In genomic region chr3:128411574-128412064, GRCh38 we compare ENCODE assay signal across 1 cellular context.
A peak's percentile ranks its signal among the peaks of the same experiment; 100 is the strongest.
TF ChIP-seq lines count a peak whose summit lies in the region.

No MANE protein-coding gene starts in this region.

TF ChIP-seq in K562, 482 proteins besides CTCF, POLR2A, EP300 and RAD21 (continued from another document):
- TF ChIP-seq, protein P1, sequence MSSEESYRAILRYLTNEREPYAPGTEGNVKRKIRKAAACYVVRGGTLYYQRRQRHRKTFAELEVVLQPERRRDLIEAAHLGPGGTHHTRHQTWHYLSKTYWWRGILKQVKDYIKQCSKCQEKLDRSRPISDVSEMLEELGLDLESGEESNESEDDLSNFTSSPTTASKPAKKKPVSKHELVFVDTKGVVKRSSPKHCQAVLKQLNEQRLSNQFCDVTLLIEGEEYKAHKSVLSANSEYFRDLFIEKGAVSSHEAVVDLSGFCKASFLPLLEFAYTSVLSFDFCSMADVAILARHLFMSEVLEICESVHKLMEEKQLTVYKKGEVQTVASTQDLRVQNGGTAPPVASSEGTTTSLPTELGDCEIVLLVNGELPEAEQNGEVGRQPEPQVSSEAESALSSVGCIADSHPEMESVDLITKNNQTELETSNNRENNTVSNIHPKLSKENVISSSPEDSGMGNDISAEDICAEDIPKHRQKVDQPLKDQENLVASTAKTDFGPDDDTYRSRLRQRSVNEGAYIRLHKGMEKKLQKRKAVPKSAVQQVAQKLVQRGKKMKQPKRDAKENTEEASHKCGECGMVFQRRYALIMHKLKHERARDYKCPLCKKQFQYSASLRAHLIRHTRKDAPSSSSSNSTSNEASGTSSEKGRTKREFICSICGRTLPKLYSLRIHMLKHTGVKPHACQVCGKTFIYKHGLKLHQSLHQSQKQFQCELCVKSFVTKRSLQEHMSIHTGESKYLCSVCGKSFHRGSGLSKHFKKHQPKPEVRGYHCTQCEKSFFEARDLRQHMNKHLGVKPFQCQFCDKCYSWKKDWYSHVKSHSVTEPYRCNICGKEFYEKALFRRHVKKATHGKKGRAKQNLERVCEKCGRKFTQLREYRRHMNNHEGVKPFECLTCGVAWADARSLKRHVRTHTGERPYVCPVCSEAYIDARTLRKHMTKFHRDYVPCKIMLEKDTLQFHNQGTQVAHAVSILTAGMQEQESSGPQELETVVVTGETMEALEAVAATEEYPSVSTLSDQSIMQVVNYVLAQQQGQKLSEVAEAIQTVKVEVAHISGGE (CRISPR knock-in tag; IDR thresholded peaks at IDR 0.05) = no peak
- no peak for TF ChIP-seq MXI1 (IDR thresholded peaks at IDR 0.05; ENCODE audit: low read depth, low read length)
- peak; percentile 23; the same call in 1 of the 2 replicates for TF ChIP-seq BHLHE40 (IDR thresholded peaks at IDR 0.05; ENCODE audit: low read length)
